ENCODE assay signal across 30 cellular contexts in genomic region chr17:29170682-29171081, GRCh38. TPM values are rescaled to one million over a fixed set of nuclear protein-coding genes. Genes with fewer than 3 reads are reported as not detected.
DNase-seq lines count a peak whose midpoint lies in the region; ATAC-seq, FAIRE-seq and TF ChIP-seq lines count a peak whose summit lies in the region.
"Had no signal": no experiment of that assay in that cellular context is flagged by ENCODE, and none has a peak within 500 bp of the region (broad histone marks: within the 10 kb centered on the region; RNA-seq: fewer than 3 reads in every experiment).

No MANE protein-coding gene starts in this region.

- no TSS peak for BruUV-seq in HepG2 (replicated peaks; lab: Mats Ljungman, UMichigan)

- H3K4me3 ChIP-seq in HepG2 (replicated peaks in 1 of 3; ENCODE audit: insufficient read depth in 1 of 3, low read depth in 2 of 3, low read length in 3 of 3) = no peak overlapping the region
- H3K4me3 ChIP-seq in right lobe of liver = no peak overlapping the region
- H3K4me3 ChIP-seq in colonic mucosa = no peak overlapping the region
- H3K4me3 ChIP-seq: BLaER1, GM12878 had no signal

- H3K27me3 Mint-ChIP-seq in activated T-helper 17 cell treated with anti-CD3 and anti-CD28 coated beads, Interleukin-2, amount 50 U/mL, for 72 hours = no peaks in the 10 kb centered on the region
- peaks cover 5% of the 10 kb centered on the region for H3K27me3 Mint-ChIP-seq in endothelial cell (ENCODE audit: unreplicated experiment)
- H3K27me3 Mint-ChIP-seq: CD4-positive, alpha-beta memory T cell; CD4-positive, CD25-positive, alpha-beta regulatory T cell; CD8-positive, alpha-beta memory T cell had no signal

- POLR2A ChIA-PET in HepG2 (lab: Yijun Ruan, JAX) = interaction anchor here (0.9 to 1.4 kb wide), 4 partner anchors 9 to 21 kb away, joined by 4 to 14 read pairs (median 5); partner anchors contain the start of gene MYO18A

- peak overlapping the region; percentile 67 for H3K27ac ChIP-seq in HepG2 (ENCODE audit: extremely low read length, insufficient read depth, low read length)
- H3K27ac ChIP-seq in right lobe of liver = peak overlapping the region in 2 of 3 donors; percentile 24 to 53
- H3K27ac ChIP-seq in colonic mucosa = no peak overlapping the region
- H3K27ac ChIP-seq: BLaER1 had no signal

- no peaks in the 10 kb centered on the region for H3K9me3 Mint-ChIP-seq in activated T-helper 17 cell treated with anti-CD3 and anti-CD28 coated beads, Interleukin-2, amount 50 U/mL, for 72 hours
- no peaks in the 10 kb centered on the region for H3K9me3 Mint-ChIP-seq in endothelial cell (ENCODE audit: unreplicated experiment)
- H3K9me3 Mint-ChIP-seq: CD4-positive, alpha-beta memory T cell; CD4-positive, CD25-positive, alpha-beta regulatory T cell; CD8-positive, alpha-beta memory T cell had no signal

- peaks cover 5% of the 10 kb centered on the region for H3K4me1 Mint-ChIP-seq in activated T-helper 17 cell treated with anti-CD3 and anti-CD28 coated beads, Interleukin-2, amount 50 U/mL, for 72 hours
- peaks cover 38% of the 10 kb centered on the region for H3K4me1 Mint-ChIP-seq in endothelial cell (ENCODE audit: unreplicated experiment)
- H3K4me1 Mint-ChIP-seq: CD4-positive, alpha-beta memory T cell; CD8-positive, alpha-beta memory T cell had no signal

- H3K9ac ChIP-seq in HepG2 (ENCODE audit: insufficient read depth, low read depth, low read length) (no peak overlapping the region), colonic mucosa (ENCODE audit: low read depth in 2 of 2, low read length in 2 of 2) (no peak overlapping the region)
- H3K9ac ChIP-seq: BLaER1 had no signal

- H3K27ac Mint-ChIP-seq in activated T-helper 17 cell treated with anti-CD3 and anti-CD28 coated beads, Interleukin-2, amount 50 U/mL, for 72 hours = peak overlapping the region; percentile 9
- no peak overlapping the region for H3K27ac Mint-ChIP-seq in endothelial cell (ENCODE audit: unreplicated experiment)
- H3K27ac Mint-ChIP-seq: CD14-positive monocyte; CD4-positive, alpha-beta memory T cell had no signal

- H3K9me3 ChIP-seq in HepG2 (ENCODE audit: low read length) = no peaks in the 10 kb centered on the region
- H3K9me3 ChIP-seq in right lobe of liver = no peaks in the 10 kb centered on the region
- H3K9me3 ChIP-seq in colonic mucosa = no peaks in the 10 kb centered on the region
- H3K9me3 ChIP-seq: BE2C, BLaER1 had no signal

- no peak for TF ChIP-seq CTCF in endothelial cell (IDR thresholded peaks at IDR 0.05; ENCODE audit: unreplicated experiment)
- no peak for TF ChIP-seq CTCF in HepG2 (CRISPR knock-in tag; IDR thresholded peaks at IDR 0.05)
- no peak for TF ChIP-seq CTCF in right lobe of liver (IDR thresholded peaks at IDR 0.05)
- TF ChIP-seq CTCF in colonic mucosa (IDR thresholded peaks at IDR 0.05) = no peak

- intact Hi-C loops in HepG2 (cut with micrococcal nuclease; ENCODE audit: unreplicated experiment) = no loop called here
- intact Hi-C loops in right lobe of liver (cut with DNase I) = no loop called here
- intact Hi-C loops in colonic mucosa (cut with DNase I) = no loop called here

- no peak for TF ChIP-seq RAD21 in HepG2 (CRISPR knock-in tag; IDR thresholded peaks at IDR 0.05)

- no peak overlapping the region for H3K4me3 Mint-ChIP-seq in activated T-helper 17 cell treated with anti-CD3 and anti-CD28 coated beads, Interleukin-2, amount 50 U/mL, for 72 hours
- peak overlapping the region; percentile 1 for H3K4me3 Mint-ChIP-seq in endothelial cell (ENCODE audit: unreplicated experiment)
- H3K4me3 Mint-ChIP-seq: CD14-positive monocyte; CD4-positive, alpha-beta memory T cell; CD4-positive, CD25-positive, alpha-beta regulatory T cell had no signal

- peaks cover 7% of the 10 kb centered on the region for H3K36me3 Mint-ChIP-seq in activated T-helper 17 cell treated with anti-CD3 and anti-CD28 coated beads, Interleukin-2, amount 50 U/mL, for 72 hours (ENCODE audit: low read depth)
- peaks cover 18% of the 10 kb centered on the region for H3K36me3 Mint-ChIP-seq in endothelial cell (ENCODE audit: low read depth, unreplicated experiment)

- DNase-seq in endothelial cell (ENCODE audit: low spot score) (no peak), HepG2 (ENCODE audit: low spot score) (no peak), right lobe of liver (no peak), colonic mucosa (no peak), NCI-H1694 treated with DMSO at 0.1 percent for 48 hours (lab: John Stamatoyannopoulos, UW) (no peak), frontal cortex (ENCODE audit: low spot score in 2 of 2) (no peak)
- DNase-seq: 8988T; ACHN; BE2C; C1 segment of cervical spinal cord; CD4-positive, alpha-beta memory T cell; CD4-positive, CD25-positive, alpha-beta regulatory T cell; CD8-positive, alpha-beta memory T cell; COR-L47; DMS 273 treated with DMSO at 0.1 percent for 48 hours; DMS153; DMS53; DMS79; DND-41; EL; GDM1 had no signal

- H2AFZ ChIP-seq in HepG2 (ENCODE audit: low read length) = no peak overlapping the region

- TF ChIP-seq POLR2A in HepG2 (IDR thresholded peaks at IDR 0.05; ENCODE audit: insufficient read depth in 1 of 2, low read depth in 2 of 2, low read length in 2 of 2) = no peak
- no peak for TF ChIP-seq POLR2A in right lobe of liver (IDR thresholded peaks at IDR 0.05)

- peaks cover 62% of the 10 kb centered on the region for H3K79me2 ChIP-seq in HepG2 (ENCODE audit: insufficient read depth, low read length)

- FAIRE-seq in HepG2 (lab: Jason Lieb, UNC) (no peak), frontal cortex (lab: Jason Lieb, UNC) (no peak)
- FAIRE-seq: A204.1, GM12878, GM12892, GM18507, GM19239 had no signal

- peaks cover 59% of the 10 kb centered on the region for H3K4me1 ChIP-seq in HepG2 (ENCODE audit: insufficient read depth, low read length)
- H3K4me1 ChIP-seq in right lobe of liver = peaks cover 0 to 64% (median 17%) of the 10 kb centered on the region in 4 donors
- H3K4me1 ChIP-seq in colonic mucosa = no peaks in the 10 kb centered on the region
- H3K4me1 ChIP-seq: BE2C had no signal

- CTCF ChIA-PET in HepG2 (lab: Yijun Ruan, JAX; ENCODE audit: low intra/inter-chr PET ratio, low total read pairs) = no interaction called here

- H3K4me2 ChIP-seq in HepG2 (ENCODE audit: low read depth, low read length) = peak overlapping the region; percentile 70
- H3K4me2 ChIP-seq: BLaER1 had no signal

- H3K27me3 ChIP-seq in HepG2 (ENCODE audit: control insufficient read depth in 1 of 2, insufficient read depth in 2 of 2, low read length in 2 of 2) = no peaks in the 10 kb centered on the region
- H3K27me3 ChIP-seq in right lobe of liver = no peaks in the 10 kb centered on the region
- H3K27me3 ChIP-seq in colonic mucosa = no peaks in the 10 kb centered on the region
- H3K27me3 ChIP-seq: BE2C, BLaER1 had no signal

- no peak for ATAC-seq in activated T-helper 17 cell treated with anti-CD3 and anti-CD28 coated beads, Interleukin-2, amount 50 U/mL, for 72 hours (replicated peaks)
- ATAC-seq in HepG2 (no peak), right lobe of liver (no peak), GM18868 (IDR thresholded peaks at IDR 0.05; ENCODE audit: unreplicated experiment) (no peak)
- ATAC-seq: GM12878 had no signal

- H3K36me3 ChIP-seq in HepG2 (replicated peaks in 1 of 2; ENCODE audit: control insufficient read depth in 1 of 2, insufficient read depth in 2 of 2, low read length in 2 of 2) (peaks cover 9 to 14% of the 10 kb centered on the region in 2 experiments; a peak in 4 of 5 replicates), right lobe of liver (peaks cover 0 to 8% (median 4%) of the 10 kb centered on the region in 4 donors), colonic mucosa (peaks cover 5% of the 10 kb centered on the region)
- H3K36me3 ChIP-seq: BE2C had no signal

- 77% methylated on average over 3 of the region's 3 CpGs for WGBS in HepG2 (ENCODE audit: low lambda C conversion rate)
- WGBS in right lobe of liver (ENCODE audit: insufficient coverage, low coverage, low lambda C conversion rate, missing lambda C conversion rate) = 75% methylated on average over 2 of the region's 3 CpGs

- H4K20me1 ChIP-seq in HepG2 (ENCODE audit: insufficient read depth, low read length) = peaks cover 4% of the 10 kb centered on the region; the same call in 1 of the 2 replicates

- no peak for TF ChIP-seq EP300 in HepG2 (IDR thresholded peaks at IDR 0.05; ENCODE audit: low read depth in 2 of 2, low read length in 2 of 2)
- TF ChIP-seq EP300 in HepG2 (CRISPR knock-in tag; IDR thresholded peaks at IDR 0.05; ENCODE audit: borderline replicate concordance) = no peak

- in situ Hi-C loops in HepG2 (cut with HindIII; ENCODE audit: extremely low pct_ligation_motif_present, low pct_unique_long_range_greater_than_20kb) = no loop called here

RNA-seq across cellular contexts. Expression of gene MYO18A, which starts 9.5 kb away (rescaled TPM):
- total RNA-seq in activated T-helper 17 cell treated with anti-CD3 and anti-CD28 coated beads, Interleukin-2, amount 50 U/mL, for 72 hours = 10 to 100 TPM; 90.6 to 95.9 TPM
- total RNA-seq in endothelial cell (ENCODE audit: unreplicated experiment) = 79.9 TPM
- total RNA-seq in HepG2 (2016; rRNA removed; fragmentation: Illumina TruSeq; extraction: Trizol) = 21.2 and 24.8 TPM in 2 replicates
- 4.9 and 7.5 TPM in 2 replicates for total RNA-seq in HepG2 (2016; cell fraction: cytosol; rRNA removed; fragmentation: Illumina TruSeq; extraction: Trizol; ENCODE audit: low read depth)
- total RNA-seq in HepG2 (2016; cell fraction: insoluble cytoplasmic fraction; rRNA removed; fragmentation: Illumina TruSeq; extraction: Trizol) = 16.3 and 25.6 TPM in 2 replicates
- 5.8 and 6.0 TPM in 2 replicates for total RNA-seq in HepG2 (2016; cell fraction: membrane; rRNA removed; fragmentation: Illumina TruSeq; extraction: Trizol)
- 24.8 and 30.3 TPM in 2 replicates for total RNA-seq in HepG2 (2016; cell fraction: nucleus; rRNA removed; fragmentation: Illumina TruSeq; extraction: Trizol)
- 16.8 and 23.2 TPM in 2 replicates for polyA plus RNA-seq in HepG2 (2011; rRNA removed)
- polyA plus RNA-seq in HepG2 (2011; cell fraction: cytosol; rRNA removed) = 8.3 and 9.6 TPM in 2 replicates
- 155 and 159 TPM in 2 replicates for polyA plus RNA-seq in HepG2 (2011; cell fraction: nucleus; rRNA removed)
- 42.0 and 44.5 TPM in 2 replicates for polyA plus RNA-seq in HepG2 (2012)
- polyA plus RNA-seq in HepG2 (2016; cell fraction: cytosol; fragmentation: Illumina TruSeq; extraction: Trizol; ENCODE audit: low read depth) = 0.96 and 1.4 TPM in 2 replicates
- 16.0 and 20.4 TPM in 2 replicates for polyA plus RNA-seq in HepG2 (2016; cell fraction: insoluble cytoplasmic fraction; fragmentation: Illumina TruSeq; extraction: Trizol; ENCODE audit: low read depth)
- 2.4 and 3.0 TPM in 2 replicates for polyA plus RNA-seq in HepG2 (2016; cell fraction: membrane; fragmentation: Illumina TruSeq; extraction: Trizol; ENCODE audit: low read depth)
- 72.8 and 77.7 TPM in 2 replicates for polyA plus RNA-seq in HepG2 (2016; cell fraction: nucleus; fragmentation: Illumina TruSeq; extraction: Trizol; ENCODE audit: insufficient read depth, low read depth)
- 39.4 and 67.1 TPM in 2 replicates for polyA minus RNA-seq in HepG2 (2011; rRNA and poly(A)+ RNA removed; ENCODE audit: low replicate concordance)
- polyA minus RNA-seq in HepG2 (2011; cell fraction: cytosol; rRNA and poly(A)+ RNA removed) = 13.7 and 17.4 TPM in 2 replicates
- polyA minus RNA-seq in HepG2 (2011; cell fraction: nucleus; rRNA and poly(A)+ RNA removed) = 65.8 and 83.4 TPM in 2 replicates
- 10 to 100 TPM; 50.1 to 98.2 (median 81.8) TPM for total RNA-seq in right lobe of liver
- 100 to 1,000 TPM in 1 of 2 donors, 10 to 100 TPM in 1; 63.3 to 112 TPM for total RNA-seq in colonic mucosa
- total RNA-seq in frontal cortex = 57.9 TPM
